In the genomic region with DNA sequence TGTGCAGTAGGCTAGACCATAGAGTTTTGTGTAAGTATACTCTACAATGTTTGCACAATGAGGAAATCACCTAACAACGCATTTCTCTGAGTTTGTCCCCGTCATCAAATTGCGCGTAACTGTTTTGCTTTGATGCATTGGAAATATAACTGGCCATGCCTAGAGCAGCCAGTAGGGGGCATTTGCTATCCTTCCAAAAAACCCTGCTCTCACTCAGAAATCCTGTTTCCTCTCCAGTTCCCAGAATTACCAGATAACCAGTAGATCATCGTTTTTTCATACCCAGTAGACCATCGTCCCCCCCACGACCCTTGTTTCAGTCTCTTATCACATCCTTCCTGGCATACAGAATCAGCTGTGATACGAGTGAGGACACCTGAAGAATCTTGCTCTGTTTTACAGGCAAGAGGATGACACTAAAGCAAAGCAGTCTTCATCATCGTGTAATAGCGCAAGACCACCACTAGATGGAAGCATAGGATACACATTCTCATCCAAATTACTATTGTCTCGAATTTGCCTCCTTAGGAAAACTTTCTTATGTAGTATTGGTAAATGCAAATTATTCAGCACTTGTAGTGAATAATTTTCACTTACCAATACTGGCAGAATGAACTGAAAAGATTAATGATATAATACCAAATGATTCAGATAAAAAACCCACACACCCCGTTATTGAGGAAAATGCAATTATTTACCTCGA, we compare ENCODE assay signal across 8 cellular contexts. TPM values are rescaled to one million over a fixed set of nuclear protein-coding genes. Genes with fewer than 3 reads are reported as not detected.
DNase-seq lines count a peak whose midpoint lies in the region; ATAC-seq and TF ChIP-seq lines count a peak whose summit lies in the region.

No MANE protein-coding gene starts in this region.

- H3K9me3 Mint-ChIP-seq in T-helper 2 cell treated with Interferon-gamma antibody and Interleukin-4, amounts not matched to agents 5 μg/mL and 100 μg/mL, for 36 hours: peaks cover 12% of the 10 kb centered on the region

- peaks cover 23% of the 10 kb centered on the region for H3K27me3 Mint-ChIP-seq in T-helper 2 cell treated with Interferon-gamma antibody and Interleukin-4, amounts not matched to agents 5 μg/mL and 100 μg/mL, for 36 hours (ENCODE audit: low read depth)

- H3K36me3 Mint-ChIP-seq in T-helper 2 cell treated with Interferon-gamma antibody and Interleukin-4, amounts not matched to agents 5 μg/mL and 100 μg/mL, for 36 hours (ENCODE audit: low read depth): peaks cover 3% of the 10 kb centered on the region

- TF ChIP-seq CTCF in astrocyte of the cerebellum (IDR thresholded peaks at IDR 0.05; ENCODE audit: low read depth, low read length, missing control alignments) (peak; percentile 92), gastrocnemius medialis (IDR thresholded peaks at IDR 0.05 in 4 of 5, conservative IDR thresholded peaks at IDR 0.05 in 1 of 5) (peak; percentile 50 to 82 (median 75))

- H3K27me3 ChIP-seq in gastrocnemius medialis: no peaks in the 10 kb centered on the region

- H3K27ac Mint-ChIP-seq in T-helper 2 cell treated with Interferon-gamma antibody and Interleukin-4, amounts not matched to agents 5 μg/mL and 100 μg/mL, for 36 hours: peak overlapping the region; percentile 90

- H3K4me1 ChIP-seq in gastrocnemius medialis: no peaks in the 10 kb centered on the region

- DNase-seq in activated gamma-delta T cell treated with Interleukin-2 at 50 U/mL for 16 hours (peak; percentile 51), activated gamma-delta T cell (lab: John Stamatoyannopoulos, UW) (no peak), NCI-H1694 treated with DMSO at 0.1 percent for 48 hours (lab: John Stamatoyannopoulos, UW) (peak; percentile 96), astrocyte of the cerebellum (ENCODE audit: low read depth) (peak; percentile 79), hypothalamus (lab: John Stamatoyannopoulos, UW) (peak in 44 of 51 donors; percentile 4 to 97 (median 35)), gastrocnemius medialis (peak; percentile 4 to 15)
- DNase-seq in T-helper 2 cell treated with Interferon-gamma antibody and Interleukin-4, amounts not matched to agents 5 μg/mL and 100 μg/mL, for 36 hours (ENCODE audit: low spot score): peak; percentile 78

- H3K36me3 ChIP-seq in gastrocnemius medialis: no peaks in the 10 kb centered on the region

- ATAC-seq in HG02970 (IDR thresholded peaks at IDR 0.05; ENCODE audit: low FRiP score, unreplicated experiment) (peak; percentile 96), gastrocnemius medialis (peak; percentile 94 to 96)

- intact Hi-C loops in gastrocnemius medialis (cut with DNase I; ENCODE audit: low total_unique reads): loop anchor here (1.0 kb wide), 1 partner anchor 290 kb away; no protein-coding TSS in a partner anchor

- no peak overlapping the region for H3K27ac ChIP-seq in gastrocnemius medialis

- H3K9me3 ChIP-seq in gastrocnemius medialis: no peaks in the 10 kb centered on the region

- peak overlapping the region; percentile 41 for H3K4me3 ChIP-seq in astrocyte of the cerebellum (ENCODE audit: low read depth, low read length)
- peak overlapping the region; percentile 16 to 36 (median 27) for H3K4me3 ChIP-seq in gastrocnemius medialis

- in situ Hi-C loops in astrocyte of the cerebellum (cut with HindIII; ENCODE audit: low sequenced_read_pairs) (no loop called here), gastrocnemius medialis (cut with MboI; ENCODE audit: low sequenced_read_pairs in 4 of 4) (loop anchor here (5.0 to 25.0 kb wide), 4 partner anchors 285 to 773 kb away; no protein-coding TSS in a partner anchor)

- peak overlapping the region; percentile 88 for H3K4me3 Mint-ChIP-seq in T-helper 2 cell treated with Interferon-gamma antibody and Interleukin-4, amounts not matched to agents 5 μg/mL and 100 μg/mL, for 36 hours

- peaks cover 17% of the 10 kb centered on the region for H3K4me1 Mint-ChIP-seq in T-helper 2 cell treated with Interferon-gamma antibody and Interleukin-4, amounts not matched to agents 5 μg/mL and 100 μg/mL, for 36 hours (ENCODE audit: low read depth)

- TF ChIP-seq POLR2A in gastrocnemius medialis (IDR thresholded peaks at IDR 0.05): no peak

RNA-seq across cellular contexts. Expression of gene GABRR3, which starts 4.4 kb away (rescaled TPM):
- total RNA-seq in gastrocnemius medialis: not detected

RNA-seq across cellular contexts. Expression of gene OR5AC2, which starts 47.5 kb away (rescaled TPM):
- total RNA-seq in gastrocnemius medialis: not detected
